ENCODE assay signal across 17 cellular contexts in genomic region chr1:226964611-226965486, GRCh38.
"Had no signal": no experiment of that assay in that cellular context is flagged by ENCODE, and none has a peak within 500 bp of the region (broad histone marks: within the 10 kb centered on the region; RNA-seq: fewer than 3 reads in every experiment).

No MANE protein-coding gene starts in this region.

- H3K4me1 Mint-ChIP-seq: brain had no signal

- H3K4me1 ChIP-seq: testis, upper lobe of right lung had no signal

- H3K4me3 ChIP-seq: lung, testis, upper lobe of right lung had no signal

- H3K4me3 Mint-ChIP-seq: activated B cell treated with CpG ODN at 0.5 μM for 24 hours; activated CD4-positive, alpha-beta T cell treated with anti-CD3 and anti-CD28 coated beads, Interleukin-2, amount 10 ng/mL, durations not matched to agents 24 days and 14 days; activated naive CD4-positive, alpha-beta T cell treated with anti-CD3 and anti-CD28 coated beads, Interleukin-2, amount 10 ng/mL, durations not matched to agents 7 days and 5 days; brain; T-helper 1 cell treated with Interleukin-12 subunit alpha and Interleukin-12 subunit beta and Interleukin-4 antibody, amounts not matched to agents 30 μg/mL and 1 μg/mL, for 36 hours had no signal

- H3K27me3 ChIP-seq: testis, upper lobe of right lung had no signal

- H3K27me3 Mint-ChIP-seq: activated B cell treated with CpG ODN at 0.5 μM for 24 hours; activated CD4-positive, alpha-beta T cell treated with anti-CD3 and anti-CD28 coated beads, Interleukin-2, amount 10 ng/mL, durations not matched to agents 24 days and 14 days; activated naive CD4-positive, alpha-beta T cell treated with anti-CD3 and anti-CD28 coated beads, Interleukin-2, amount 10 ng/mL, durations not matched to agents 7 days and 5 days; brain; naive B cell had no signal

- H3K27ac Mint-ChIP-seq: activated B cell treated with CpG ODN at 0.5 μM for 24 hours; activated CD4-positive, alpha-beta T cell treated with anti-CD3 and anti-CD28 coated beads, Interleukin-2, amount 10 ng/mL, durations not matched to agents 24 days and 14 days; T-helper 1 cell treated with Interleukin-12 subunit alpha and Interleukin-12 subunit beta and Interleukin-4 antibody, amounts not matched to agents 30 μg/mL and 1 μg/mL, for 36 hours had no signal

- ATAC-seq: SK-N-SH treated with all-trans-retinoic acid at 6 μM for 48 hours had no signal

- DNase-seq: activated B cell treated with CpG ODN at 0.5 μM for 24 hours; activated CD4-positive, alpha-beta T cell treated with anti-CD3 and anti-CD28 coated beads, Interleukin-2, amount 10 ng/mL, durations not matched to agents 24 days and 14 days; activated CD8-positive, alpha-beta memory T cell treated with anti-CD3 and anti-CD28 coated beads for 24 hours; activated naive CD4-positive, alpha-beta T cell treated with anti-CD3 and anti-CD28 coated beads, Interleukin-2, amount 10 ng/mL, durations not matched to agents 7 days and 5 days; cerebellar nuclear complex; dermis blood vessel endothelial cell; islet precursor cell; midbrain; naive B cell; SHP77; small intestine; testis; upper lobe of right lung had no signal

- H3K27ac ChIP-seq: testis, upper lobe of right lung had no signal

- H3K9me3 ChIP-seq: testis, upper lobe of right lung had no signal

- H3K9me3 Mint-ChIP-seq: activated B cell treated with CpG ODN at 0.5 μM for 24 hours; activated CD4-positive, alpha-beta T cell treated with anti-CD3 and anti-CD28 coated beads, Interleukin-2, amount 10 ng/mL, durations not matched to agents 24 days and 14 days had no signal
